In the genomic region with DNA sequence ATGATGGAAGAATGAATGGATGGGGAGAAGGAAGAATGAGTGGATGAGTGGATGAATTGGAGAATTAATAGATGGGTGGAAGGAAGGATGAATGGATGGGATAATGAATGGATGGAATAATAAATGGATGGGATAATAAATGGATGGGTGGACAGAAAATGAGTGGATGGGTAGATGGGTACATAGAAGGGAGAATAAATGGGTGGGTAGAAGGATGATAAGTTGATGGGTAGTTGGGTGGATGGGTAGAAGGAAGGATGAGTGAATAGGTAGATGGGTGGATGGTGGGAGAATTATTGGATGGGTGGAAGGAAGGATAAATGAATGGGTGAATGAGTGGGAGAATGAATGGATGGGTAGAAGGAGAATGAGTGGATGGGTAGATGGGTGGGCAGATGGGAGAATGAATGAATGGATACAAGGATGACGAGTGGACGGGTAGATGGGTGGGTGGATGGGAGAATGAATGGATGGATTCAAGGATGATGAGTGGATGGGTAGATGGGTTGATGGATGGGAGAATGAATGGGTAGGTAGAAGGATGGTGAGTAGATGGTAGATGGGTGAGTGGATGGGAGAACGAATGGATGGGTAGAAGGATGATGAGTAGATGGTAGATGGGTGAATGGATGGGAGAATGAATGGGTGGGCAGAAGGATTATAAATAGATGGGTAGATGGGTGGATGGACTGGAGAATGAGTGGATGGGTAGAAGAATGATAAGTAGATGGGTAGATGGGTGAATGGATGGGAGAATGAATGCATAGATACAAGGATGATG, we compare ENCODE assay signal across 11 cellular contexts. TPM values are rescaled to one million over a fixed set of nuclear protein-coding genes. Genes with fewer than 3 reads are reported as not detected.
"Had no signal": no experiment of that assay in that cellular context is flagged by ENCODE, and none has a peak within 500 bp of the region (broad histone marks: within the 10 kb centered on the region; RNA-seq: fewer than 3 reads in every experiment).

No MANE protein-coding gene starts in this region.

- H3K27ac ChIP-seq: GM23248 had no signal

- H3K4me3 Mint-ChIP-seq: GM23338, H9, HFFc6 had no signal

- H3K4me1 Mint-ChIP-seq: GM23338 had no signal

- H3K4me2 ChIP-seq: GM23338 had no signal

- H2AFZ ChIP-seq: GM23248, GM23338 had no signal

- ATAC-seq: GM23338, HCT116 had no signal

- H3K36me3 ChIP-seq: HAP-1 had no signal

- H3K4me3 ChIP-seq: GM23248, GM23338, HAP-1 had no signal

- DNase-seq: GM23248, GOT3, H7, H9, HCEC 1CT, HFFc6 had no signal

- H3K9ac ChIP-seq: GM23248 had no signal

- H3K4me1 ChIP-seq: HAP-1 had no signal

- FAIRE-seq: H1, H54 had no signal

- H3K9me3 ChIP-seq: HAP-1 had no signal

- H3K27ac Mint-ChIP-seq: GM23338, H9, HFFc6 had no signal

RNA-seq across cellular contexts. Expression of a gene that starts 15.9 kb away (rescaled TPM):
- total RNA-seq: GM23248, HFFc6 had no signal
- polyA plus RNA-seq: GM23248 had no signal
